In genomic region chr10:131978851-131979250, GRCh38 we compare ENCODE assay signal across 14 cellular contexts. TPM values are rescaled to one million over a fixed set of nuclear protein-coding genes. Genes with fewer than 3 reads are reported as not detected.
A peak's percentile ranks its signal among the peaks of the same experiment; 100 is the strongest.
DNase-seq lines count a peak whose midpoint lies in the region; ATAC-seq and TF ChIP-seq lines count a peak whose summit lies in the region.
"Had no signal": no experiment of that assay in that cellular context is flagged by ENCODE, and none has a peak within 500 bp of the region (broad histone marks: within the 10 kb centered on the region; RNA-seq: fewer than 3 reads in every experiment).

No MANE protein-coding gene starts in this region.

- peak overlapping the region; percentile 96 for H3K4me3 ChIP-seq in BE2C (ENCODE audit: low read depth, low read length)
- peak overlapping the region; percentile 14; the same call in 1 of the 2 replicates for H3K4me3 ChIP-seq in GM12865 (ENCODE audit: low read depth, low read length)
- H3K4me3 ChIP-seq in stomach = no peak overlapping the region

- peaks cover 43% of the 10 kb centered on the region for H3K4me1 Mint-ChIP-seq in activated T-helper 17 cell treated with anti-CD3 and anti-CD28 coated beads, Interleukin-2, amount 50 U/mL, for 72 hours
- peaks cover 31% of the 10 kb centered on the region for H3K4me1 Mint-ChIP-seq in mesothelial cell of epicardium

- ATAC-seq in activated T-helper 17 cell treated with anti-CD3 and anti-CD28 coated beads, Interleukin-2, amount 50 U/mL, for 72 hours (replicated peaks) = no peak
- ATAC-seq in omental fat pad (ENCODE audit: low FRiP score) (no peak), HG02623 (IDR thresholded peaks at IDR 0.05; ENCODE audit: unreplicated experiment) (no peak)

- peaks cover 20% of the 10 kb centered on the region for H3K36me3 ChIP-seq in BE2C
- peaks cover 0 to under 1% (median 0%) of the 10 kb centered on the region in 4 donors for H3K36me3 ChIP-seq in stomach

- no peak for TF ChIP-seq CTCF in BE2C (IDR thresholded peaks at IDR 0.05; ENCODE audit: low read depth, low read length)
- TF ChIP-seq CTCF in GM12865 (IDR thresholded peaks at IDR 0.05; ENCODE audit: insufficient read depth, low read depth, low read length, missing control alignments) = no peak
- no peak for TF ChIP-seq CTCF in mesothelial cell of epicardium (IDR thresholded peaks at IDR 0.05; ENCODE audit: unreplicated experiment)
- no peak for TF ChIP-seq CTCF in stomach (IDR thresholded peaks at IDR 0.05)
- no peak for TF ChIP-seq CTCF in omental fat pad (IDR thresholded peaks at IDR 0.05)

- intact Hi-C loops in stomach (cut with DNase I; ENCODE audit: low total_unique reads) = no loop called here

- H3K27ac Mint-ChIP-seq in activated T-helper 17 cell treated with anti-CD3 and anti-CD28 coated beads, Interleukin-2, amount 50 U/mL, for 72 hours = peak overlapping the region; percentile 91
- no peak overlapping the region for H3K27ac Mint-ChIP-seq in mesothelial cell of epicardium

- H3K9me3 ChIP-seq in BE2C (no peaks in the 10 kb centered on the region), stomach (no peaks in the 10 kb centered on the region)

- no peaks in the 10 kb centered on the region for H3K4me1 ChIP-seq in BE2C
- H3K4me1 ChIP-seq in stomach = peaks cover 16 to 47% (median 36%) of the 10 kb centered on the region in 4 donors

- H3K27ac ChIP-seq in stomach = no peak overlapping the region

- peaks cover 87% of the 10 kb centered on the region for H3K36me3 Mint-ChIP-seq in activated T-helper 17 cell treated with anti-CD3 and anti-CD28 coated beads, Interleukin-2, amount 50 U/mL, for 72 hours (ENCODE audit: low read depth)
- peaks cover 19% of the 10 kb centered on the region for H3K36me3 Mint-ChIP-seq in mesothelial cell of epicardium
- H3K36me3 Mint-ChIP-seq: naive B cell had no signal

- DNase-seq in BE2C (no peak), GM12865 (ENCODE audit: low read depth) (no peak), mesothelial cell of epicardium (ENCODE audit: low spot score in 2 of 2, unreplicated experiment in 2 of 2) (no peak), NAMALWA (ENCODE audit: low spot score) (no peak), stomach (no peak), omental fat pad (ENCODE audit: low spot score) (no peak)
- DNase-seq: activated T-cell treated with anti-CD3 and anti-CD28 coated beads, Interleukin-2, amount 50 U/mL, for 1 hour; central memory CD4-positive, alpha-beta T cell; COR-L47; GOT3; naive B cell; NCI-H2029 treated with DMSO at 0.1 percent for 48 hours had no signal

- H3K27me3 ChIP-seq in BE2C = no peaks in the 10 kb centered on the region
- H3K27me3 ChIP-seq in stomach = peaks cover 0 to 10% (median 6%) of the 10 kb centered on the region in 3 donors

- 68 to 80% (median 74%) methylated on average over 6 of the region's 6 CpGs for WGBS in stomach, 5 donors

- H3K27me3 Mint-ChIP-seq in activated T-helper 17 cell treated with anti-CD3 and anti-CD28 coated beads, Interleukin-2, amount 50 U/mL, for 72 hours = no peaks in the 10 kb centered on the region
- H3K27me3 Mint-ChIP-seq in mesothelial cell of epicardium (ENCODE audit: low read depth) = peaks cover 28% of the 10 kb centered on the region

- TF ChIP-seq POLR2A in stomach (IDR thresholded peaks at IDR 0.05) = no peak

- no peaks in the 10 kb centered on the region for H3K9me3 Mint-ChIP-seq in activated T-helper 17 cell treated with anti-CD3 and anti-CD28 coated beads, Interleukin-2, amount 50 U/mL, for 72 hours
- peaks cover 7% of the 10 kb centered on the region for H3K9me3 Mint-ChIP-seq in mesothelial cell of epicardium
- H3K9me3 Mint-ChIP-seq: naive B cell had no signal

- H3K4me3 Mint-ChIP-seq in activated T-helper 17 cell treated with anti-CD3 and anti-CD28 coated beads, Interleukin-2, amount 50 U/mL, for 72 hours = peak overlapping the region; percentile 94
- H3K4me3 Mint-ChIP-seq in mesothelial cell of epicardium = peak overlapping the region; percentile 72

- TF ChIP-seq EP300 in stomach (IDR thresholded peaks at IDR 0.05) = no peak

RNA-seq across cellular contexts. Expression of gene BNIP3, which starts 2.9 kb away (rescaled TPM):
- polyA plus RNA-seq in BE2C (2012; ENCODE audit: insufficient read depth, insufficient read length, low read depth) = 47.0 TPM
- 100 to 1,000 TPM; 102 to 362 TPM for total RNA-seq in activated T-helper 17 cell treated with anti-CD3 and anti-CD28 coated beads, Interleukin-2, amount 50 U/mL, for 72 hours
- total RNA-seq in mesothelial cell of epicardium = 50.8 to 57.2 TPM (median 53.0 TPM) in 3 replicates
- 10 to 100 TPM in 4 of 5 donors, 1 to 10 TPM in 1; 9.8 to 81.7 (median 21.5) TPM for total RNA-seq in stomach
- 10 to 100 TPM; 19.5 to 31.5 (median 22.5) TPM for polyA plus RNA-seq in stomach
- 100 to 1,000 TPM in 3 of 4 donors, 10 to 100 TPM in 1; 66.3 to 192 (median 149) TPM for total RNA-seq in omental fat pad

Comparison
In these comparisons a context has a peak if more than half of its experiments do, and no peak if none do; other contexts are left out.
1. H3K4me3 ChIP-seq: peak in BE2C (single experiment) and GM12865 (single experiment); none in stomach (0 of 4).